In the genomic region with DNA sequence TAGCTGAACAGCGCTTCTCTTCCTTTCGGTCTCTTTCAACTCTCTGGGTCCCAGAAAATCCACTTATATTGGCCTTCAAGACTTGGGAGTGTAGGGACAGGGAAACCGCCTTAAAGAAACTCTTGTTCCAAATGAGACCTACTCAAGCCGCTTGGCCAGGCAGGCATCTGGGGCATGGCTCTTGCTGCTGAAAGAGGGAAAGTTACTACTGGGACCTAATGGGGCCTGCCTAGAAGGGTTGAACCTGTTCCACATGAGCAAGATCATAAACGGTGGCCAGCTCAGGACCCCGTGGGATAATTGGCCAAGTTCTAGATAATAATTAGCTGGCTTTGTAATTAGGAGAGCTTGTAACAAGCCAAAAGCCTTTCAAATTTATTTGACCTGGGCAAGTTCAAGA, we compare ENCODE assay signal across 20 cellular contexts. TPM values are rescaled to one million over a fixed set of nuclear protein-coding genes. Genes with fewer than 3 reads are reported as not detected.
DNase-seq lines count a peak whose midpoint lies in the region; ATAC-seq and TF ChIP-seq lines count a peak whose summit lies in the region.
"Had no signal": no experiment of that assay in that cellular context is flagged by ENCODE, and none has a peak within 500 bp of the region (broad histone marks: within the 10 kb centered on the region; RNA-seq: fewer than 3 reads in every experiment).

No MANE protein-coding gene starts in this region.

- no peaks in the 10 kb centered on the region for H3K9me3 Mint-ChIP-seq in nephron progenitor cell
- H3K9me3 Mint-ChIP-seq in activated naive CD8-positive, alpha-beta T cell treated with anti-CD3 and anti-CD28 coated beads for 36 hours = no peaks in the 10 kb centered on the region
- H3K9me3 Mint-ChIP-seq: CD4-positive, alpha-beta T cell had no signal

- peak overlapping the region; percentile 22 for H3K27ac Mint-ChIP-seq in nephron progenitor cell
- H3K27ac Mint-ChIP-seq in T-helper 17 cell = no peak overlapping the region
- H3K27ac Mint-ChIP-seq in activated naive CD8-positive, alpha-beta T cell treated with anti-CD3 and anti-CD28 coated beads for 36 hours = no peak overlapping the region
- H3K27ac Mint-ChIP-seq: CD4-positive, alpha-beta T cell had no signal

- no peak overlapping the region for H3K4me3 ChIP-seq in HUES64 (ENCODE audit: low read length)
- no peak overlapping the region for H3K4me3 ChIP-seq in upper lobe of right lung
- H3K4me3 ChIP-seq: SJSA1 had no signal

- peak overlapping the region; percentile 34; the same call in 1 of the 2 replicates for H3K27ac ChIP-seq in HUES64 (ENCODE audit: low read depth, low read length)
- peak overlapping the region; percentile 100 for H3K27ac ChIP-seq in epithelial cell of prostate
- H3K27ac ChIP-seq in upper lobe of right lung = no peak overlapping the region
- H3K27ac ChIP-seq: RWPE1, SJSA1 had no signal

- H3K9me3 ChIP-seq in HUES64 (ENCODE audit: insufficient read depth, low read depth, low read length) = no peaks in the 10 kb centered on the region
- no peaks in the 10 kb centered on the region for H3K9me3 ChIP-seq in upper lobe of right lung
- no peaks in the 10 kb centered on the region for H3K9me3 ChIP-seq in T-helper 17 cell (ENCODE audit: control insufficient read depth, low read length, poor library complexity, severe bottlenecking)
- H3K9me3 ChIP-seq: BE2C, SJSA1 had no signal

- no peak overlapping the region for H3K4me3 Mint-ChIP-seq in nephron progenitor cell
- H3K4me3 Mint-ChIP-seq in T-helper 17 cell = no peak overlapping the region
- no peak overlapping the region for H3K4me3 Mint-ChIP-seq in activated naive CD8-positive, alpha-beta T cell treated with anti-CD3 and anti-CD28 coated beads for 36 hours
- H3K4me3 Mint-ChIP-seq: CD4-positive, alpha-beta T cell had no signal

- ATAC-seq in upper lobe of right lung (peak; percentile 29), T-helper 17 cell (no peak)

- no peaks in the 10 kb centered on the region for H3K27me3 ChIP-seq in HUES64 (ENCODE audit: insufficient read depth, low read length)
- H3K27me3 ChIP-seq in upper lobe of right lung = no peaks in the 10 kb centered on the region
- H3K27me3 ChIP-seq: BE2C, SJSA1 had no signal

- DNase-seq in epithelial cell of prostate (ENCODE audit: low read depth, low spot score) (no peak), nephron progenitor cell (no peak), upper lobe of right lung (no peak), T-helper 17 cell (no peak), NCI-H226 (no peak)
- no peak for DNase-seq in activated naive CD8-positive, alpha-beta T cell treated with anti-CD3 and anti-CD28 coated beads for 36 hours
- DNase-seq: BE2C; CD4-positive, alpha-beta T cell; DMS79; IMR-90; Kasumi-1; NCI-H1105 treated with DMSO at 0.1 percent for 48 hours; NCI-H187; NCI-H2171; NCI-H748 treated with DMSO at 0.1 percent for 48 hours; OCI-M1 had no signal

- WGBS in HUES64 = 89% methylated on average over 6 of the region's 6 CpGs

- H3K4me1 ChIP-seq in HUES64 (ENCODE audit: insufficient read depth, low read length) (peaks cover under 1% of the 10 kb centered on the region), upper lobe of right lung (no peaks in the 10 kb centered on the region)
- H3K4me1 ChIP-seq: BE2C, SJSA1 had no signal

- no peaks in the 10 kb centered on the region for H3K36me3 Mint-ChIP-seq in nephron progenitor cell (ENCODE audit: low read depth)
- peaks cover 2% of the 10 kb centered on the region for H3K36me3 Mint-ChIP-seq in T-helper 17 cell (ENCODE audit: low read depth)
- no peaks in the 10 kb centered on the region for H3K36me3 Mint-ChIP-seq in activated naive CD8-positive, alpha-beta T cell treated with anti-CD3 and anti-CD28 coated beads for 36 hours

- H3K9ac ChIP-seq in HUES64 (ENCODE audit: low read depth, low read length) = no peak overlapping the region

- peaks cover 11% of the 10 kb centered on the region for H3K36me3 ChIP-seq in HUES64 (ENCODE audit: insufficient read depth, low read length)
- H3K36me3 ChIP-seq in upper lobe of right lung = no peaks in the 10 kb centered on the region
- H3K36me3 ChIP-seq: BE2C, SJSA1 had no signal

- H3K4me1 Mint-ChIP-seq in nephron progenitor cell (peaks cover 17% of the 10 kb centered on the region), T-helper 17 cell (peaks cover 2% of the 10 kb centered on the region)
- H3K4me1 Mint-ChIP-seq in activated naive CD8-positive, alpha-beta T cell treated with anti-CD3 and anti-CD28 coated beads for 36 hours = peaks cover 17% of the 10 kb centered on the region

- intact Hi-C loops in upper lobe of right lung (cut with DNase I) = no loop called here

- H3K27me3 Mint-ChIP-seq in nephron progenitor cell (ENCODE audit: low read depth, poor library complexity) (peaks cover 7% of the 10 kb centered on the region), T-helper 17 cell (peaks cover 17% of the 10 kb centered on the region)
- H3K27me3 Mint-ChIP-seq in activated naive CD8-positive, alpha-beta T cell treated with anti-CD3 and anti-CD28 coated beads for 36 hours = peaks cover 4% of the 10 kb centered on the region
- H3K27me3 Mint-ChIP-seq: CD4-positive, alpha-beta T cell had no signal

- no peak for TF ChIP-seq CTCF in nephron progenitor cell (IDR thresholded peaks at IDR 0.05)
- no peak for TF ChIP-seq CTCF in upper lobe of right lung (IDR thresholded peaks at IDR 0.05)

RNA-seq across cellular contexts. Expression of gene CDH1, which starts 13.2 kb away (rescaled TPM):
- polyA plus RNA-seq in HUES64 (2013, experiment 1 of 2) = 50.8 TPM
- 48.9 TPM for polyA plus RNA-seq in HUES64 (2013, experiment 2 of 2)
- total RNA-seq in upper lobe of right lung (128 TPM), T-helper 17 cell (under 1 TPM; 0.44 to 0.47 TPM)
- total RNA-seq in activated naive CD8-positive, alpha-beta T cell treated with anti-CD3 and anti-CD28 coated beads for 36 hours = under 1 TPM; 0.16 to 0.21 TPM
- total RNA-seq: NCI-H460 had no signal
- polyA plus RNA-seq: IMR-90 had no signal

Comparison
In these comparisons a context has a peak if more than half of its experiments do, and no peak if none do; other contexts are left out.
1. RNA of gene CDH1, which starts 13.2 kb away (total RNA-seq): 128 TPM in upper lobe of right lung (single experiment); 0.44 to 0.47 TPM in T-helper 17 cell and 0.16 to 0.21 TPM in activated naive CD8-positive, alpha-beta T cell treated with anti-CD3 and anti-CD28 coated beads for 36 hours; every median in the first group is over 10 times any median in the second.